ENCODE assay signal across 1 cellular context in genomic region chrX:55210931-55211677, GRCh38.
TF ChIP-seq lines count a peak whose summit lies in the region.

No MANE protein-coding gene starts in this region.

TF ChIP-seq in K562, 482 proteins besides CTCF, POLR2A, EP300 and RAD21 (continued from another document):
- TF ChIP-seq MBD1 (CRISPR knock-in tag; IDR thresholded peaks at IDR 0.05), result no peak
- no peak for TF ChIP-seq ZNF583 (CRISPR knock-in tag; IDR thresholded peaks at IDR 0.05)
- no peak for TF ChIP-seq GMEB1 (CRISPR knock-in tag; IDR thresholded peaks at IDR 0.05)
- no peak for TF ChIP-seq MAFK (IDR thresholded peaks at IDR 0.05; ENCODE audit: low read length)
- no peak for TF ChIP-seq ARHGAP35 (IDR thresholded peaks at IDR 0.05; ENCODE audit: partially characterized antibody)
- TF ChIP-seq ZNF324 (CRISPR knock-in tag; IDR thresholded peaks at IDR 0.05), result no peak
- no peak for TF ChIP-seq MED1 (CRISPR knock-in tag; IDR thresholded peaks at IDR 0.05; ENCODE audit: borderline replicate concordance)
- no peak for TF ChIP-seq NBN (IDR thresholded peaks at IDR 0.05; ENCODE audit: low read depth)
